In genomic region chr2:237603718-237604362, GRCh38 we compare ENCODE assay signal across 8 cellular contexts. TPM values are rescaled to one million over a fixed set of nuclear protein-coding genes. Genes with fewer than 3 reads are reported as not detected.
DNase-seq lines count a peak whose midpoint lies in the region; ATAC-seq and TF ChIP-seq lines count a peak whose summit lies in the region.

No MANE protein-coding gene starts in this region.

- ATAC-seq in HG03108 (IDR thresholded peaks at IDR 0.05; ENCODE audit: unreplicated experiment) = peak; percentile 89
- peak; percentile 86 to 91 for ATAC-seq in activated CD4-positive, CD25-positive, alpha-beta regulatory T cell treated with anti-CD3 and anti-CD28 coated beads, Interleukin-2, amount 50 U/mL, for 24 hours
- peak; percentile 95 to 97 for ATAC-seq in naive thymus-derived CD8-positive, alpha-beta T cell
- peak; percentile 73 to 79 for ATAC-seq in upper lobe of left lung (ENCODE audit: low FRiP score in 2 of 2)
- ATAC-seq in GM21367 (IDR thresholded peaks at IDR 0.05; ENCODE audit: unreplicated experiment) = no peak

- H3K4me1 Mint-ChIP-seq in naive thymus-derived CD8-positive, alpha-beta T cell = peaks cover 20 to 36% (median 25%) of the 10 kb centered on the region in 4 donors

- H3K27me3 Mint-ChIP-seq in naive thymus-derived CD8-positive, alpha-beta T cell = no peaks in the 10 kb centered on the region

- peaks cover 12 to 28% (median 18%) of the 10 kb centered on the region in 4 donors for H3K4me1 ChIP-seq in upper lobe of left lung

- no peak overlapping the region for H3K4me3 ChIP-seq in upper lobe of left lung

- TF ChIP-seq POLR2A in upper lobe of left lung (IDR thresholded peaks at IDR 0.05) = peak in 2 of 4 donors; percentile 29 to 37

- peak overlapping the region; percentile 13 to 89 (median 69) for H3K27ac ChIP-seq in upper lobe of left lung

- POLR2A ChIA-PET in naive thymus-derived CD8-positive, alpha-beta T cell (lab: Charles Lee) = interaction anchor here (1.1 to 1.3 kb wide), 4 partner anchors 9 to 87 kb away, joined by 4 to 7 read pairs (median 4); no protein-coding TSS in a partner anchor

- H3K9me3 Mint-ChIP-seq in naive thymus-derived CD8-positive, alpha-beta T cell = no peaks in the 10 kb centered on the region

- no peaks in the 10 kb centered on the region for H3K9me3 ChIP-seq in upper lobe of left lung

- 34 to 37% methylated on average over 11 to 15 of the region's 15 CpGs for WGBS in upper lobe of left lung, 2 donors

- H3K4me3 Mint-ChIP-seq in naive thymus-derived CD8-positive, alpha-beta T cell = peak overlapping the region; percentile 65 to 84 (median 81)

- DNase-seq in Ammon's horn (ENCODE audit: low spot score) (peak; percentile 55), upper lobe of left lung (no peak), NCI-H1092 treated with DMSO at 0.1 percent for 48 hours (lab: John Stamatoyannopoulos, UW) (no peak)
- DNase-seq in effector CD4-positive, alpha-beta T cell = peak; percentile 47
- DNase-seq in naive thymus-derived CD8-positive, alpha-beta T cell = peak; percentile 34 to 90 (median 80)

- TF ChIP-seq EP300 in upper lobe of left lung (IDR thresholded peaks at IDR 0.05) = peak in 3 of 4 donors; percentile 78 to 90 (median 82)

- no peaks in the 10 kb centered on the region for H3K36me3 Mint-ChIP-seq in naive thymus-derived CD8-positive, alpha-beta T cell

- no peak for TF ChIP-seq CTCF in upper lobe of left lung (IDR thresholded peaks at IDR 0.05)

- H3K27ac Mint-ChIP-seq in naive thymus-derived CD8-positive, alpha-beta T cell = peak overlapping the region; percentile 86 to 99 (median 98)

- no peaks in the 10 kb centered on the region for H3K27me3 ChIP-seq in upper lobe of left lung

- no peaks in the 10 kb centered on the region for H3K36me3 ChIP-seq in upper lobe of left lung

RNA-seq across cellular contexts. Expression of gene RAB17, which starts 13.3 kb away (rescaled TPM):
- total RNA-seq in naive thymus-derived CD8-positive, alpha-beta T cell = not detected
- not detected for polyA plus RNA-seq in naive thymus-derived CD8-positive, alpha-beta T cell
- total RNA-seq in upper lobe of left lung = 100 to 1,000 TPM in 2 of 6 donors, 10 to 100 TPM in 4; 44.5 to 262 (median 90.6) TPM

RNA-seq across cellular contexts. Expression of gene LRRFIP1, which starts 23.5 kb away (rescaled TPM):
- 100 to 1,000 TPM; 102 to 103 TPM for total RNA-seq in naive thymus-derived CD8-positive, alpha-beta T cell
- polyA plus RNA-seq in naive thymus-derived CD8-positive, alpha-beta T cell = 10 to 100 TPM; 72.9 to 91.8 (median 81.6) TPM
- total RNA-seq in upper lobe of left lung = 100 to 1,000 TPM; 185 to 291 (median 242) TPM

RNA-seq across cellular contexts. Expression of gene PRLH, which starts 37.5 kb away (rescaled TPM):
- not detected for total RNA-seq in naive thymus-derived CD8-positive, alpha-beta T cell
- not detected for polyA plus RNA-seq in naive thymus-derived CD8-positive, alpha-beta T cell
- not detected for total RNA-seq in upper lobe of left lung

Comparison
In these comparisons a context has a peak if more than half of its experiments do, and no peak if none do; other contexts are left out.
1. DNase-seq: peak in Ammon's horn (single experiment), effector CD4-positive, alpha-beta T cell (single experiment) and naive thymus-derived CD8-positive, alpha-beta T cell (10 of 10); none in upper lobe of left lung (0 of 2) and NCI-H1092 treated with DMSO at 0.1 percent for 48 hours (single experiment).
2. RNA of gene RAB17, which starts 13.3 kb away (total RNA-seq): 44.5 to 262 TPM in upper lobe of left lung; not detected in naive thymus-derived CD8-positive, alpha-beta T cell; every median in the first group is over 10 times any median in the second.